16 cellular contexts compared by ENCODE assay signal in the genomic region with DNA sequence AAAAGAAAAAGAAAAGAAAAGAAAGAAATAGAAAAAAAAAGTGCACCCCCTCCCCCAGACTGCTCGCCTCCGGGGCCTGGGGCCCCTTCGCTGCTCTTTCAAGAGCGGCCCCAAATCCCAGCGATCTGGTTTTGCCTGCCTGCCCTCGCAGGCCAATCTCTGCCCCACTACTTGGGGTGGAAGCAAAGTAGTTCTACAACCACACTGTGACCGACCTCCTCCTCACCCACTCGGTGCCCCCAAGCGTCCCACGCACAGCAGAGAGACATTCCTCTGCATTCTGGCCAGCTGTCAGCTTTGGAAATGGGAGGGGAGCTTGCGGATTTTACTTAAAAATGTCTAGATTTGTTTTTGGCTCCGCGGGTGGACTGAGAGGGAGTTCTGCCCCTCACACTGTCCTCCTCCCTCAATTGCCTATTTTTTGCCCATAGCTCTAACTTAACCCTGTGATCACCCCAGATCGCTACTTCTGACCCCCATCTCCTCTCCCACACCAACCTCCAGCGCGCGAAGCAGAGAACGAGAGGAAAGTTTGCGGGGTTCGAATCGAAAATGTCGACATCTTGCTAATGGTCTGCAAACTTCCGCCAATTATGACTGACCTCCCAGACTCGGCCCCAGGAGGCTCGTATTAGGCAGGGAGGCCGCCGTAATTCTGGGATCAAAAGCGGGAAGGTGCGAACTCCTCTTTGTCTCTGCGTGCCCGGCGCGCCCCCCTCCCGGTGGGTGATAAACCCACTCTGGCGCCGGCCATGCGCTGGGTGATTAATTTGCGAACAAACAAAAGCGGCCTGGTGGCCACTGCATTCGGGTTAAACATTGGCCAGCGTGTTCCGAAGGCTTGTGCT. TPM values are rescaled to one million over a fixed set of nuclear protein-coding genes. Genes with fewer than 3 reads are reported as not detected.
DNase-seq lines count a peak whose midpoint lies in the region; ATAC-seq, FAIRE-seq and TF ChIP-seq lines count a peak whose summit lies in the region.
"Had no signal": no experiment of that assay in that cellular context is flagged by ENCODE, and none has a peak within 500 bp of the region (broad histone marks: within the 10 kb centered on the region; RNA-seq: fewer than 3 reads in every experiment).

No MANE protein-coding gene starts in this region.

- no peaks in the 10 kb centered on the region for H3K27me3 ChIP-seq in prostate gland (replicated peaks; ENCODE audit: insufficient read depth)
- H3K27me3 ChIP-seq in tibial artery, result peaks cover 0 to 43% of the 10 kb centered on the region in 2 donors
- peaks cover 0 to 100% (median 80%) of the 10 kb centered on the region in 3 donors for H3K27me3 ChIP-seq in stomach

- H3K27ac Mint-ChIP-seq in activated T-helper 1 cell treated with anti-CD3 and anti-CD28 coated beads, Interleukin-12 subunit alpha, Interleukin-12 subunit beta, Interleukin-2, Interleukin-4 antibody, amounts not matched to agents 30 ng/mL and 10 ng/mL and 1 ng/mL, durations not matched to agents 14 hours and 24 hours and 36 hours, result peak overlapping the region; percentile 61
- H3K27ac Mint-ChIP-seq: activated CD4-positive, alpha-beta T cell treated with anti-CD3 and anti-CD28 coated beads, Interleukin-2, amount 10 ng/mL, durations not matched to agents 24 days and 14 days had no signal

- H3K36me3 ChIP-seq in kidney (ENCODE audit: control insufficient read depth in 1 of 2, insufficient read depth in 2 of 2, low read length in 2 of 2), result no peaks in the 10 kb centered on the region
- H3K36me3 ChIP-seq in prostate gland, result no peaks in the 10 kb centered on the region
- H3K36me3 ChIP-seq in tibial artery, result no peaks in the 10 kb centered on the region
- H3K36me3 ChIP-seq in stomach, result no peaks in the 10 kb centered on the region

- no peak for ATAC-seq in HG03469 (IDR thresholded peaks at IDR 0.05; ENCODE audit: unreplicated experiment)
- ATAC-seq: activated T-cell treated with anti-CD3 and anti-CD28 coated beads, Interleukin-2, amount 50 U/mL, for 4 hours; Right ventricle myocardium inferior had no signal

- H3K9me3 Mint-ChIP-seq in activated T-helper 1 cell treated with anti-CD3 and anti-CD28 coated beads, Interleukin-12 subunit alpha, Interleukin-12 subunit beta, Interleukin-2, Interleukin-4 antibody, amounts not matched to agents 30 ng/mL and 10 ng/mL and 1 ng/mL, durations not matched to agents 14 hours and 24 hours and 36 hours, result no peaks in the 10 kb centered on the region
- H3K9me3 Mint-ChIP-seq: activated T-cell treated with anti-CD3 and anti-CD28 coated beads, Interleukin-2, amount 50 U/mL, for 4 hours had no signal

- WGBS in prostate gland, result 25% methylated on average over 41 of the region's 42 CpGs
- WGBS in stomach, 5 donors, result 20 to 40% (median 28%) methylated on average over 39 to 42 of the region's 42 CpGs

- H3K4me1 Mint-ChIP-seq in activated T-helper 1 cell treated with anti-CD3 and anti-CD28 coated beads, Interleukin-12 subunit alpha, Interleukin-12 subunit beta, Interleukin-2, Interleukin-4 antibody, amounts not matched to agents 30 ng/mL and 10 ng/mL and 1 ng/mL, durations not matched to agents 14 hours and 24 hours and 36 hours (ENCODE audit: low read depth), result peaks cover 13% of the 10 kb centered on the region

- H3K4me1 ChIP-seq in kidney (ENCODE audit: control insufficient read depth in 1 of 2, insufficient read depth in 1 of 2, low read depth in 1 of 2, low read length in 2 of 2) (peaks cover 0 to 5% of the 10 kb centered on the region in 2 donors), prostate gland (replicated peaks) (peaks cover 24% of the 10 kb centered on the region), tibial artery (peaks cover 0 to 27% (median 8%) of the 10 kb centered on the region in 4 donors), stomach (peaks cover 13 to 43% (median 39%) of the 10 kb centered on the region in 4 donors)

- no peak for FAIRE-seq in kidney (lab: Jason Lieb, UNC)

- no peak overlapping the region for H3K27ac ChIP-seq in kidney (ENCODE audit: low read depth in 2 of 2, low read length in 2 of 2)
- H3K27ac ChIP-seq in prostate gland, result peak overlapping the region; percentile 88 to 98
- H3K27ac ChIP-seq in tibial artery, result no peak overlapping the region
- no peak overlapping the region for H3K27ac ChIP-seq in stomach

- TF ChIP-seq CTCF in kidney (IDR thresholded peaks at IDR 0.05; ENCODE audit: borderline replicate concordance, extremely low read depth, insufficient read depth), result no peak
- no peak for TF ChIP-seq CTCF in prostate gland (IDR thresholded peaks at IDR 0.05)
- no peak for TF ChIP-seq CTCF in tibial artery (IDR thresholded peaks at IDR 0.05)
- TF ChIP-seq CTCF in stomach (IDR thresholded peaks at IDR 0.05), result no peak

- H3K4me3 ChIP-seq in kidney (ENCODE audit: low read length in 2 of 2) (peak overlapping the region in 1 of 2 donors; percentile 17), prostate gland (peak overlapping the region in 1 of 2 donors; percentile 18), tibial artery (no peak overlapping the region), stomach (no peak overlapping the region)

- no peak overlapping the region for H3K4me3 Mint-ChIP-seq in activated T-helper 1 cell treated with anti-CD3 and anti-CD28 coated beads, Interleukin-12 subunit alpha, Interleukin-12 subunit beta, Interleukin-2, Interleukin-4 antibody, amounts not matched to agents 30 ng/mL and 10 ng/mL and 1 ng/mL, durations not matched to agents 14 hours and 24 hours and 36 hours
- H3K4me3 Mint-ChIP-seq: activated CD4-positive, alpha-beta T cell treated with anti-CD3 and anti-CD28 coated beads, Interleukin-2, amount 10 ng/mL, durations not matched to agents 24 days and 14 days; activated T-cell treated with anti-CD3 and anti-CD28 coated beads, Interleukin-2, amount 50 U/mL, for 4 hours had no signal

- DNase-seq in ELF-1 (ENCODE audit: low read depth, low spot score) (peak; percentile 61), kidney (peak; percentile 65), prostate gland (ENCODE audit: low spot score) (no peak), 8988T (no peak), tibial artery (no peak), stomach (no peak)
- DNase-seq in activated T-helper 1 cell treated with anti-CD3 and anti-CD28 coated beads, Interleukin-12 subunit alpha, Interleukin-12 subunit beta, Interleukin-2, Interleukin-4 antibody, amounts not matched to agents 30 ng/mL and 10 ng/mL and 1 ng/mL, durations not matched to agents 14 hours and 24 hours and 36 hours (ENCODE audit: low spot score), result no peak
- DNase-seq: activated CD4-positive, alpha-beta T cell treated with anti-CD3 and anti-CD28 coated beads, Interleukin-2, amount 10 ng/mL, durations not matched to agents 24 days and 14 days; activated T-cell treated with anti-CD3 and anti-CD28 coated beads, Interleukin-2, amount 50 U/mL, for 4 hours; amniotic stem cell; cortex of kidney; GDM1; NCI-H1105; NK-92 treated with Interleukin-12 subunit alpha and Interleukin-12 subunit beta, amount 100 ng/mL, for 24 hours had no signal

- peaks cover 89% of the 10 kb centered on the region for H3K27me3 Mint-ChIP-seq in activated T-helper 1 cell treated with anti-CD3 and anti-CD28 coated beads, Interleukin-12 subunit alpha, Interleukin-12 subunit beta, Interleukin-2, Interleukin-4 antibody, amounts not matched to agents 30 ng/mL and 10 ng/mL and 1 ng/mL, durations not matched to agents 14 hours and 24 hours and 36 hours (ENCODE audit: insufficient read depth)

- intact Hi-C loops in activated T-helper 1 cell treated with anti-CD3 and anti-CD28 coated beads, Interleukin-12 subunit alpha, Interleukin-12 subunit beta, Interleukin-2, Interleukin-4 antibody, amounts not matched to agents 30 ng/mL and 10 ng/mL and 1 ng/mL, durations not matched to agents 14 hours and 24 hours and 36 hours (cut with micrococcal nuclease), result no loop called here
- intact Hi-C loops in kidney (cut with DNase I) (no loop called here), prostate gland (cut with DNase I) (loop anchor here (5.0 to 10.0 kb wide), 2 partner anchors 231 to 1168 kb away; no protein-coding TSS in a partner anchor), tibial artery (cut with DNase I; ENCODE audit: low total_unique reads) (no loop called here), stomach (cut with DNase I; ENCODE audit: low total_unique reads) (no loop called here)

- peak overlapping the region in 1 of 2 donors; percentile 12 for H3K9ac ChIP-seq in kidney (ENCODE audit: low read length in 2 of 2)

- H3K9me3 ChIP-seq in kidney (ENCODE audit: control insufficient read depth in 1 of 2, low read length in 2 of 2), result no peaks in the 10 kb centered on the region
- H3K9me3 ChIP-seq in prostate gland, result no peaks in the 10 kb centered on the region
- no peaks in the 10 kb centered on the region for H3K9me3 ChIP-seq in tibial artery
- H3K9me3 ChIP-seq in stomach, result no peaks in the 10 kb centered on the region

- no peak for TF ChIP-seq EP300 in stomach (IDR thresholded peaks at IDR 0.05)

- TF ChIP-seq POLR2A in prostate gland (IDR thresholded peaks at IDR 0.05) (no peak), stomach (IDR thresholded peaks at IDR 0.05) (no peak)

- H3K36me3 Mint-ChIP-seq in activated T-helper 1 cell treated with anti-CD3 and anti-CD28 coated beads, Interleukin-12 subunit alpha, Interleukin-12 subunit beta, Interleukin-2, Interleukin-4 antibody, amounts not matched to agents 30 ng/mL and 10 ng/mL and 1 ng/mL, durations not matched to agents 14 hours and 24 hours and 36 hours (ENCODE audit: low read depth), result peaks cover 3% of the 10 kb centered on the region

RNA-seq across cellular contexts. Expression of gene TBX3, which starts 2.7 kb away (rescaled TPM):
- total RNA-seq in activated T-helper 1 cell treated with anti-CD3 and anti-CD28 coated beads, Interleukin-12 subunit alpha, Interleukin-12 subunit beta, Interleukin-2, Interleukin-4 antibody, amounts not matched to agents 30 ng/mL and 10 ng/mL and 1 ng/mL, durations not matched to agents 14 hours and 24 hours and 36 hours, result not detected in 2 replicates
- total RNA-seq in kidney, result 18.0 TPM
- polyA plus RNA-seq in kidney (ENCODE audit: insufficient read depth, low read depth, low replicate concordance), result 10.5 TPM
- 100 to 1,000 TPM; 155 to 259 TPM for total RNA-seq in prostate gland
- 10 to 100 TPM in 2 of 5 donors, 1 to 10 TPM in 2, not detected in 1; 5.7 to 12.7 (median 10.3) TPM for total RNA-seq in stomach
- polyA plus RNA-seq in stomach, result 1 to 10 TPM; 2.5 to 4.9 (median 3.5) TPM
- total RNA-seq: activated CD4-positive, alpha-beta T cell treated with anti-CD3 and anti-CD28 coated beads, Interleukin-2, amount 10 ng/mL, durations not matched to agents 24 days and 14 days had no signal

Comparison
In these comparisons a context has a peak if more than half of its experiments do, and no peak if none do; other contexts are left out.
1. DNase-seq: peak in ELF-1 (single experiment) and kidney (single experiment); none in activated T-helper 1 cell treated with anti-CD3 and anti-CD28 coated beads, Interleukin-12 subunit alpha, Interleukin-12 subunit beta, Interleukin-2, Interleukin-4 antibody, amounts not matched to agents 30 ng/mL and 10 ng/mL and 1 ng/mL, durations not matched to agents 14 hours and 24 hours and 36 hours (single experiment), prostate gland (single experiment), 8988T (single experiment), tibial artery (0 of 2) and stomach (single experiment).
2. H3K27ac ChIP-seq: peak in prostate gland (2 of 2); none in kidney (0 of 2), tibial artery (0 of 2) and stomach (0 of 5).